Comparison of ENCODE assay signal across 8 cellular contexts in the genomic region with DNA sequence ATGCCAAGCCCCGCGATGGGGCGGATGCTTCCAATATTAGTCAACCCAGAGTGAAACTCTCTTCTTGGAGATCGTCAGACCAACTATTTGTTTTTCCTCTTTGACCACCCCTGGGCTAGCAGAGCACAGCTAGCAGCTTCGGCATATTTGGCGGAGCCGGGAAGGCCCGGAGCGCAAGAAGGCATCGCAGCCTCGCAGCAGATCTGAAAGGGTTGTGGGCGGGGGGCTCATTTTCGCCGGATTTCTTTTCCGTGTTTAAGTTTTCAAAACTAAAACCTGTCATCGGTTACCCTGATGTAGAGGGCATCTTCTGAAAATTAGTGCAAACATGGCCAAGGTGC. TPM values are rescaled to one million over a fixed set of nuclear protein-coding genes. Genes with fewer than 3 reads are reported as not detected.
DNase-seq lines count a peak whose midpoint lies in the region; ATAC-seq and TF ChIP-seq lines count a peak whose summit lies in the region.

No MANE protein-coding gene starts in this region.

- CTCF ChIA-PET in PC-3 (lab: Charles Lee), result no interaction called here

- intact Hi-C loops in left cardiac atrium (cut with DNase I), result no loop called here
- intact Hi-C loops in left ventricle myocardium superior (cut with micrococcal nuclease), result no loop called here
- intact Hi-C loops in PC-3 (cut with micrococcal nuclease), result no loop called here
- intact Hi-C loops in body of pancreas (cut with DNase I), result no loop called here

- no peaks in the 10 kb centered on the region for H4K20me1 ChIP-seq in PC-3 (ENCODE audit: low read length)
- H4K20me1 ChIP-seq in fibroblast of lung (ENCODE audit: control insufficient read depth, extremely low read depth, insufficient read depth, low read length), result no peaks in the 10 kb centered on the region

- H3K9me2 ChIP-seq in PC-3 (replicated peaks; ENCODE audit: low read length), result no peaks in the 10 kb centered on the region

- H3K27ac ChIP-seq in PC-3 (ENCODE audit: low read length) (no peak overlapping the region), fibroblast of lung (ENCODE audit: insufficient read depth, low read length) (no peak overlapping the region), rectal smooth muscle tissue (ENCODE audit: low read depth, low read length) (peak overlapping the region; percentile 14), body of pancreas (no peak overlapping the region)

- peak overlapping the region; percentile 37 for H3K9ac ChIP-seq in PC-3 (ENCODE audit: low read length)
- H3K9ac ChIP-seq in fibroblast of lung (ENCODE audit: insufficient read depth, low read length), result no peak overlapping the region
- H3K9ac ChIP-seq in rectal smooth muscle tissue (ENCODE audit: low read length), result no peak overlapping the region

- no peaks in the 10 kb centered on the region for H3F3A ChIP-seq in PC-3 (ENCODE audit: low read length, unreplicated experiment)

- H3K36me3 ChIP-seq in PC-3 (ENCODE audit: low read depth, low read length) (no peaks in the 10 kb centered on the region), fibroblast of lung (ENCODE audit: control insufficient read depth, insufficient read depth, low read length) (no peaks in the 10 kb centered on the region), rectal smooth muscle tissue (ENCODE audit: control insufficient read depth, insufficient read depth, low read length) (no peaks in the 10 kb centered on the region), body of pancreas (replicated peaks in 1 of 2; ENCODE audit: insufficient read depth in 1 of 2, low read depth in 2 of 2) (no peaks in the 10 kb centered on the region)

- peak overlapping the region; percentile 97 for H2AFZ ChIP-seq in PC-3 (ENCODE audit: low read length)
- H2AFZ ChIP-seq in fibroblast of lung (ENCODE audit: low read length), result peak overlapping the region; percentile 43

- H3K4me3 ChIP-seq in PC-3 (ENCODE audit: low read length), result peak overlapping the region; percentile 83
- peak overlapping the region; percentile 47 to 69 (median 60) for H3K4me3 ChIP-seq in fibroblast of lung (replicated peaks in 1 of 4; ENCODE audit: control extremely low read depth in 1 of 4, insufficient read depth in 1 of 4, low read depth in 3 of 4, low read length in 4 of 4)
- peak overlapping the region; percentile 68 for H3K4me3 ChIP-seq in rectal smooth muscle tissue (ENCODE audit: low read length)
- peak overlapping the region in 1 of 2 donors; percentile 8 for H3K4me3 ChIP-seq in body of pancreas

- no peak for TF ChIP-seq POLR2A in body of pancreas (IDR thresholded peaks at IDR 0.05)

- DNase-seq in left cardiac atrium, result peak; percentile 16
- DNase-seq in left ventricle myocardium superior, result no peak
- peak; percentile 20 for DNase-seq in PC-3
- DNase-seq in fibroblast of lung (ENCODE audit: low read depth in 2 of 2), result peak; percentile 19 to 29
- no peak for DNase-seq in DMS153 treated with DMSO at 0.1 percent for 48 hours (lab: John Stamatoyannopoulos, UW; ENCODE audit: unreplicated experiment)
- DNase-seq in middle frontal gyrus (ENCODE audit: extremely low spot score, low spot score), result no peak
- no peak for DNase-seq in body of pancreas

- H3K79me2 ChIP-seq in PC-3 (ENCODE audit: low read length), result no peaks in the 10 kb centered on the region
- no peaks in the 10 kb centered on the region for H3K79me2 ChIP-seq in fibroblast of lung (ENCODE audit: control insufficient read depth, insufficient read depth, low read length)

- H3K4me2 ChIP-seq in PC-3 (ENCODE audit: low read length), result peak overlapping the region; percentile 95
- H3K4me2 ChIP-seq in fibroblast of lung (ENCODE audit: extremely low read depth, insufficient read depth, low read length), result peak overlapping the region; percentile 95

- BruUV-seq in PC-3 (replicated peaks; lab: Mats Ljungman, UMichigan), result no TSS peak

- H3K9me3 ChIP-seq in PC-3 (ENCODE audit: low read length) (no peaks in the 10 kb centered on the region), fibroblast of lung (ENCODE audit: control insufficient read depth, insufficient read depth, low read depth, low read length) (no peaks in the 10 kb centered on the region), body of pancreas (no peaks in the 10 kb centered on the region)

- TF ChIP-seq CTCF in PC-3 (conservative IDR thresholded peaks at IDR 0.05; ENCODE audit: low read depth, low read length), result no peak
- no peak for TF ChIP-seq CTCF in fibroblast of lung (conservative IDR thresholded peaks at IDR 0.05 in 1 of 2, IDR thresholded peaks at IDR 0.05 in 1 of 2; ENCODE audit: low read depth in 1 of 2, low read length in 2 of 2)
- TF ChIP-seq CTCF in body of pancreas (IDR thresholded peaks at IDR 0.05), result no peak

- ATAC-seq in left cardiac atrium (peak; percentile 20 to 23), left ventricle myocardium superior (no peak), PC-3 (peak; percentile 35), body of pancreas (no peak)

- no peaks in the 10 kb centered on the region for H3K27me3 ChIP-seq in PC-3 (ENCODE audit: low read length)
- peaks cover 17% of the 10 kb centered on the region for H3K27me3 ChIP-seq in fibroblast of lung (ENCODE audit: control insufficient read depth, insufficient read depth, low read length)
- no peaks in the 10 kb centered on the region for H3K27me3 ChIP-seq in rectal smooth muscle tissue (ENCODE audit: control insufficient read depth, insufficient read depth, low read length)
- no peaks in the 10 kb centered on the region for H3K27me3 ChIP-seq in body of pancreas

- POLR2A ChIA-PET in PC-3 (lab: Charles Lee; ENCODE audit: unreplicated experiment), result no interaction called here

- WGBS in body of pancreas, 2 donors, result 8 to 22% methylated on average over 13 to 16 of the region's 16 CpGs

- H3K4me1 ChIP-seq in PC-3 (ENCODE audit: insufficient read depth, low read length) (peaks cover 4% of the 10 kb centered on the region), fibroblast of lung (ENCODE audit: control insufficient read depth, extremely low read depth, insufficient read depth, low read length) (no peaks in the 10 kb centered on the region), rectal smooth muscle tissue (ENCODE audit: control insufficient read depth, insufficient read depth, low read length) (no peaks in the 10 kb centered on the region), body of pancreas (peaks cover 13% of the 10 kb centered on the region)

RNA-seq across cellular contexts. Expression of gene ZNF385B, which starts 0.3 kb away (rescaled TPM):
- total RNA-seq in left cardiac atrium (10 to 100 TPM; 14.3 to 36.7 TPM), left ventricle myocardium superior (4.1 TPM), PC-3 (2014; rRNA removed) (0.81 and 2.4 TPM in 2 replicates), fibroblast of lung (under 0.01 TPM in 1 of 2 replicates, not detected in the other), body of pancreas (under 1 TPM in 1 of 2 donors, not detected in 1; under 0.01 TPM)
- polyA plus RNA-seq in fibroblast of lung, result 0.06 TPM in 1 of 2 replicates, not detected in the other
- not detected in 2 replicates for polyA plus RNA-seq in fibroblast of lung (2012)
- polyA minus RNA-seq in fibroblast of lung (ENCODE audit: low replicate concordance), result not detected in 2 replicates

Comparison
In these comparisons a context has a peak if more than half of its experiments do, and no peak if none do; other contexts are left out.
1. ATAC-seq: peak in left cardiac atrium (2 of 2) and PC-3 (single experiment); none in left ventricle myocardium superior (single experiment) and body of pancreas (single experiment).
2. DNase-seq: peak in left cardiac atrium (single experiment), PC-3 (single experiment) and fibroblast of lung (2 of 2); none in left ventricle myocardium superior (single experiment), DMS153 treated with DMSO at 0.1 percent for 48 hours (single experiment), middle frontal gyrus (single experiment) and body of pancreas (0 of 4).